ENCODE assay signal across 1 cellular context in genomic region chr10:69450395-69450794, GRCh38.
TF ChIP-seq lines count a peak whose summit lies in the region.

No MANE protein-coding gene starts in this region.

TF ChIP-seq in GM12878, 131 proteins besides CTCF, POLR2A, EP300 and RAD21:
- TF ChIP-seq ZNF217 (IDR thresholded peaks at IDR 0.05): peak; percentile 56; the same call in 1 of the 2 replicates
